In genomic region chr19:1507763-1508506, GRCh38 we compare ENCODE assay signal across 8 cellular contexts. TPM values are rescaled to one million over a fixed set of nuclear protein-coding genes. Genes with fewer than 3 reads are reported as not detected.
DNase-seq lines count a peak whose midpoint lies in the region; ATAC-seq and TF ChIP-seq lines count a peak whose summit lies in the region.

No MANE protein-coding gene starts in this region.

- TF ChIP-seq CTCF in C4-2B (conservative IDR thresholded peaks at IDR 0.05), result no peak

- H3K4me1 Mint-ChIP-seq in activated CD4-positive, alpha-beta memory T cell treated with anti-CD3 and anti-CD28 coated beads, Interleukin-2, amount 10 ng/mL, durations not matched to agents 7 days and 5 days, result peaks cover 18% of the 10 kb centered on the region

- no peaks in the 10 kb centered on the region for H3K9me3 Mint-ChIP-seq in activated CD4-positive, alpha-beta memory T cell treated with anti-CD3 and anti-CD28 coated beads, Interleukin-2, amount 10 ng/mL, durations not matched to agents 7 days and 5 days

- peak overlapping the region; percentile 67 for H3K27ac ChIP-seq in C4-2B

- no peaks in the 10 kb centered on the region for H3K36me3 Mint-ChIP-seq in activated CD4-positive, alpha-beta memory T cell treated with anti-CD3 and anti-CD28 coated beads, Interleukin-2, amount 10 ng/mL, durations not matched to agents 7 days and 5 days (ENCODE audit: low read depth)

- DNase-seq in NCI-H526 treated with DMSO at 0.1 percent for 48 hours (lab: John Stamatoyannopoulos, UW) (peak; percentile 91), dermis microvascular lymphatic vessel endothelial cell (ENCODE audit: low read depth in 2 of 2) (peak; percentile 85 to 92), left lobe of liver (ENCODE audit: low spot score) (peak; percentile 87)
- peak; percentile 88 for DNase-seq in activated CD4-positive, alpha-beta memory T cell treated with anti-CD3 and anti-CD28 coated beads, Interleukin-2, amount 10 ng/mL, durations not matched to agents 7 days and 5 days
- DNase-seq in stimulated activated CD4-positive, alpha-beta T cell treated with anti-CD3 and anti-CD28 coated beads, Interleukin-1b, Interleukin-23, amount 100 ng/mL, for 4 hours (ENCODE audit: low read depth in 2 of 2), result peak; percentile 82 to 87

- POLR2A ChIA-PET in activated CD4-positive, alpha-beta memory T cell treated with anti-CD3 and anti-CD28 coated beads, Interleukin-2, amount 10 ng/mL, durations not matched to agents 7 days and 5 days (lab: Charles Lee), result no interaction called here

- H3K4me3 Mint-ChIP-seq in activated CD4-positive, alpha-beta memory T cell treated with anti-CD3 and anti-CD28 coated beads, Interleukin-2, amount 10 ng/mL, durations not matched to agents 7 days and 5 days, result peak overlapping the region; percentile 65

- peaks cover 24% of the 10 kb centered on the region for H3K27me3 Mint-ChIP-seq in activated CD4-positive, alpha-beta memory T cell treated with anti-CD3 and anti-CD28 coated beads, Interleukin-2, amount 10 ng/mL, durations not matched to agents 7 days and 5 days

- CTCF ChIA-PET in activated CD4-positive, alpha-beta memory T cell treated with anti-CD3 and anti-CD28 coated beads, Interleukin-2, amount 10 ng/mL, durations not matched to agents 7 days and 5 days (lab: Charles Lee), result no interaction called here

- H3K27ac Mint-ChIP-seq in activated CD4-positive, alpha-beta memory T cell treated with anti-CD3 and anti-CD28 coated beads, Interleukin-2, amount 10 ng/mL, durations not matched to agents 7 days and 5 days, result peak overlapping the region; percentile 66

- ATAC-seq in HG03175 (IDR thresholded peaks at IDR 0.05; ENCODE audit: unreplicated experiment), result peak; percentile 59
- ATAC-seq in left lobe of liver, result peak; percentile 85
- ATAC-seq in GM18520 (IDR thresholded peaks at IDR 0.05; ENCODE audit: unreplicated experiment), result no peak

RNA-seq across cellular contexts. Expression of gene ADAMTSL5, which starts 4.9 kb away (rescaled TPM):
- total RNA-seq in activated CD4-positive, alpha-beta memory T cell treated with anti-CD3 and anti-CD28 coated beads, Interleukin-2, amount 10 ng/mL, durations not matched to agents 7 days and 5 days, result 1 to 10 TPM; 2.9 to 3.5 TPM
- not detected in 2 replicates for total RNA-seq in dermis microvascular lymphatic vessel endothelial cell
- 1.6 TPM for total RNA-seq in left lobe of liver

RNA-seq across cellular contexts. Expression of gene PLK5, which starts 15.9 kb away (rescaled TPM):
- not detected for total RNA-seq in activated CD4-positive, alpha-beta memory T cell treated with anti-CD3 and anti-CD28 coated beads, Interleukin-2, amount 10 ng/mL, durations not matched to agents 7 days and 5 days
- total RNA-seq in dermis microvascular lymphatic vessel endothelial cell (not detected in 2 replicates), left lobe of liver (not detected)

RNA-seq across cellular contexts. Expression of gene REEP6, which starts 17.0 kb away (rescaled TPM):
- 1 to 10 TPM; 1.1 to 1.6 TPM for total RNA-seq in activated CD4-positive, alpha-beta memory T cell treated with anti-CD3 and anti-CD28 coated beads, Interleukin-2, amount 10 ng/mL, durations not matched to agents 7 days and 5 days
- total RNA-seq in dermis microvascular lymphatic vessel endothelial cell, result 0.26 and 0.51 TPM in 2 replicates
- total RNA-seq in left lobe of liver, result 118 TPM

RNA-seq across cellular contexts. Expression of gene PCSK4, which starts 17.8 kb away (rescaled TPM):
- total RNA-seq in activated CD4-positive, alpha-beta memory T cell treated with anti-CD3 and anti-CD28 coated beads, Interleukin-2, amount 10 ng/mL, durations not matched to agents 7 days and 5 days, result 1 to 10 TPM; 2.5 to 3.6 TPM
- total RNA-seq in dermis microvascular lymphatic vessel endothelial cell (0.26 and 1.0 TPM in 2 replicates), left lobe of liver (4.8 TPM)

RNA-seq across cellular contexts. Expression of gene C19orf25, which starts 28.9 kb away (rescaled TPM):
- total RNA-seq in activated CD4-positive, alpha-beta memory T cell treated with anti-CD3 and anti-CD28 coated beads, Interleukin-2, amount 10 ng/mL, durations not matched to agents 7 days and 5 days, result 10 to 100 TPM; 38.4 to 38.5 TPM
- total RNA-seq in dermis microvascular lymphatic vessel endothelial cell, result 15.4 and 24.4 TPM in 2 replicates
- 19.2 TPM for total RNA-seq in left lobe of liver

Comparison
In these comparisons a context has a peak if more than half of its experiments do, and no peak if none do; other contexts are left out.
1. RNA of gene REEP6, which starts 17.0 kb away (total RNA-seq): 118 TPM in left lobe of liver (single experiment); 1.1 to 1.6 TPM in activated CD4-positive, alpha-beta memory T cell treated with anti-CD3 and anti-CD28 coated beads, Interleukin-2, amount 10 ng/mL, durations not matched to agents 7 days and 5 days and 0.26 to 0.51 TPM in dermis microvascular lymphatic vessel endothelial cell; every median in the first group is over 10 times any median in the second.
2. Peak in every context shown above with its lines, with median percentiles within 50 percentile points of each other: DNase-seq.